Comparison of ENCODE assay signal across 1 cellular context in genomic region chr1:111541721-111542120, GRCh38.
TF ChIP-seq lines count a peak whose summit lies in the region.

No MANE protein-coding gene starts in this region.

TF ChIP-seq in WTC11, 78 proteins besides CTCF, POLR2A, EP300 and RAD21 (continued from another document):
- TF ChIP-seq, protein P1, sequence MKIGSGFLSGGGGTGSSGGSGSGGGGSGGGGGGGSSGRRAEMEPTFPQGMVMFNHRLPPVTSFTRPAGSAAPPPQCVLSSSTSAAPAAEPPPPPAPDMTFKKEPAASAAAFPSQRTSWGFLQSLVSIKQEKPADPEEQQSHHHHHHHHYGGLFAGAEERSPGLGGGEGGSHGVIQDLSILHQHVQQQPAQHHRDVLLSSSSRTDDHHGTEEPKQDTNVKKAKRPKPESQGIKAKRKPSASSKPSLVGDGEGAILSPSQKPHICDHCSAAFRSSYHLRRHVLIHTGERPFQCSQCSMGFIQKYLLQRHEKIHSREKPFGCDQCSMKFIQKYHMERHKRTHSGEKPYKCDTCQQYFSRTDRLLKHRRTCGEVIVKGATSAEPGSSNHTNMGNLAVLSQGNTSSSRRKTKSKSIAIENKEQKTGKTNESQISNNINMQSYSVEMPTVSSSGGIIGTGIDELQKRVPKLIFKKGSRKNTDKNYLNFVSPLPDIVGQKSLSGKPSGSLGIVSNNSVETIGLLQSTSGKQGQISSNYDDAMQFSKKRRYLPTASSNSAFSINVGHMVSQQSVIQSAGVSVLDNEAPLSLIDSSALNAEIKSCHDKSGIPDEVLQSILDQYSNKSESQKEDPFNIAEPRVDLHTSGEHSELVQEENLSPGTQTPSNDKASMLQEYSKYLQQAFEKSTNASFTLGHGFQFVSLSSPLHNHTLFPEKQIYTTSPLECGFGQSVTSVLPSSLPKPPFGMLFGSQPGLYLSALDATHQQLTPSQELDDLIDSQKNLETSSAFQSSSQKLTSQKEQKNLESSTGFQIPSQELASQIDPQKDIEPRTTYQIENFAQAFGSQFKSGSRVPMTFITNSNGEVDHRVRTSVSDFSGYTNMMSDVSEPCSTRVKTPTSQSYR (CRISPR knock-in tag; IDR thresholded peaks at IDR 0.05), result no peak
- TF ChIP-seq RORB (CRISPR knock-in tag; IDR thresholded peaks at IDR 0.05) (no peak), TEAD4 (CRISPR knock-in tag; IDR thresholded peaks at IDR 0.05) (no peak), MXD4 (CRISPR knock-in tag; IDR thresholded peaks at IDR 0.05; ENCODE audit: borderline replicate concordance) (no peak), ZNF423 (CRISPR knock-in tag; IDR thresholded peaks at IDR 0.05) (no peak), FOXP1 (CRISPR knock-in tag; IDR thresholded peaks at IDR 0.05; ENCODE audit: borderline replicate concordance) (no peak), MAX (CRISPR knock-in tag; IDR thresholded peaks at IDR 0.05) (no peak), NR2C2 (CRISPR knock-in tag; IDR thresholded peaks at IDR 0.05) (no peak)
